ENCODE assay signal across 8 cellular contexts in the genomic region with DNA sequence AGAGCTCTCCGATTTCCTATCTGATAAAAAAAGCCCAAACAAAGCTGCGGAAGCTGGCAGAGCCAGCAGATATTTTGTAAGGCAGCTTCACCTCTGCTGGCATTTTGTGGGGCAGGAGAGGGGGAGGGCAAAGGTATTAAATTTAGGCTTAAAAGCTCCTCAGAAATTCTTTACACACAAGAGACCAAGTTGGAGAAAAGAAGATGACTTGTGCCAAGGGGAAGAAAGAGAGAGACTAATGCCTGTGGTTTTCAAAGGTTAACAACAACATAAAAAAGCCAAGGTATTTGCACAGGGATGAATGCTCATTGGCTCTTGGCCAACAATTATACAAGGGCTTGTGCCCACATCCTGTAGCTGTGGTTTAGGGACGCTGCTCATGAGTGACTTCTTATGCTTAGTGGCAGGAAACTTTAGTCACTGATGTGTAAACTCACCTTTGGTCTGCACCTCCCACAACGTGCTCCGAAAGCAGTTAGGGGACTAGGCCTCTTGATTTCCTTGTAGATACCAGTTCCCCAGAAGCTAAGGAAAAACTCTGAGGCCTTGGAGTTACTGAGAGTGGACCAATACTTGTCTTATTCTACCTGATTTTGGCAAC.
DNase-seq lines count a peak whose midpoint lies in the region; ATAC-seq lines count a peak whose summit lies in the region.

No MANE protein-coding gene starts in this region.

- no peaks in the 10 kb centered on the region for H4K20me1 ChIP-seq in BLaER1

- H3K27ac ChIP-seq in BLaER1: no peak overlapping the region

- H3K9ac ChIP-seq in BLaER1: no peak overlapping the region

- ATAC-seq in GM19395 (IDR thresholded peaks at IDR 0.05; ENCODE audit: unreplicated experiment) (peak; percentile 100), HG03460 (IDR thresholded peaks at IDR 0.05; ENCODE audit: unreplicated experiment) (peak; percentile 100)

- H3K36me3 ChIP-seq in BLaER1: no peaks in the 10 kb centered on the region

- H3K9me3 ChIP-seq in BLaER1: no peaks in the 10 kb centered on the region

- H3K4me3 ChIP-seq in BLaER1: no peak overlapping the region

- peak; percentile 82 for DNase-seq in NCI-H774 (lab: John Stamatoyannopoulos, UW)
- DNase-seq in activated CD8-positive, alpha-beta memory T cell treated with anti-CD3 and anti-CD28 coated beads, Interleukin-2, amount 50 U/mL, for 24 hours (ENCODE audit: extremely low read depth): peak; percentile 66
- peak; percentile 98 for DNase-seq in glomerular visceral epithelial cell (ENCODE audit: extremely low spot score)
- peak; percentile 51 to 78 (median 57) for DNase-seq in stimulated activated CD4-positive, alpha-beta T cell treated with anti-CD3 and anti-CD28 coated beads, TNF-alpha, amount 100 ng/mL, for 48 hours (ENCODE audit: low read depth in 3 of 3)
- no peak for DNase-seq in dedifferentiated amniotic fluid mesenchymal stem cell (ENCODE audit: extremely low spot score)

- peaks cover 9% of the 10 kb centered on the region; the same call in 1 of the 2 replicates for H3K27me3 ChIP-seq in BLaER1

- H3K4me1 ChIP-seq in BLaER1: peaks cover 17% of the 10 kb centered on the region

- H3K4me2 ChIP-seq in BLaER1: peak overlapping the region; percentile 69
